In genomic region chr9:106478312-106479099, GRCh38 we compare ENCODE assay signal across 16 cellular contexts.
"Had no signal": no experiment of that assay in that cellular context is flagged by ENCODE, and none has a peak within 500 bp of the region (broad histone marks: within the 10 kb centered on the region; RNA-seq: fewer than 3 reads in every experiment).

No MANE protein-coding gene starts in this region.

- H3K4me3 Mint-ChIP-seq: activated naive CD8-positive, alpha-beta T cell treated with anti-CD3 and anti-CD28 coated beads for 36 hours; brain; immature natural killer cell; natural killer cell treated with Interleukin-12 subunit alpha and Interleukin-12 subunit beta and Interleukin-15 and Interleukin-18, amount 100 ng/mL, for 72 hours had no signal

- H3K27ac ChIP-seq: prostate gland, stomach, thoracic aorta had no signal

- H3K4me1 ChIP-seq: prostate gland had no signal

- H3K27me3 Mint-ChIP-seq: activated naive CD8-positive, alpha-beta T cell treated with anti-CD3 and anti-CD28 coated beads for 36 hours; brain; natural killer cell treated with Interleukin-12 subunit alpha and Interleukin-12 subunit beta and Interleukin-15 and Interleukin-18, amount 100 ng/mL, for 72 hours had no signal

- H3K4me3 ChIP-seq: prostate gland, spleen, stomach, thoracic aorta had no signal

- H3K36me3 ChIP-seq: prostate gland, spleen, stomach, thoracic aorta had no signal

- H3K27ac Mint-ChIP-seq: activated naive CD8-positive, alpha-beta T cell treated with anti-CD3 and anti-CD28 coated beads for 36 hours; brain; natural killer cell treated with Interleukin-12 subunit alpha and Interleukin-12 subunit beta and Interleukin-15 and Interleukin-18, amount 100 ng/mL, for 72 hours had no signal

- DNase-seq: activated CD4-positive, alpha-beta T cell treated with anti-CD3 and anti-CD28 coated beads, Interleukin-2, amount 50 U/mL, for 1 hour; activated CD8-positive, alpha-beta memory T cell treated with anti-CD3 and anti-CD28 coated beads for 24 hours; activated naive CD8-positive, alpha-beta T cell treated with anti-CD3 and anti-CD28 coated beads for 36 hours; amygdala; cerebellar nuclear complex; effector CD8-positive, alpha-beta T cell; foreskin fibroblast; immature natural killer cell; spleen; stomach; SW 1271 had no signal

- H3K4me1 Mint-ChIP-seq: activated naive CD8-positive, alpha-beta T cell treated with anti-CD3 and anti-CD28 coated beads for 36 hours; immature natural killer cell had no signal

- ATAC-seq: natural killer cell treated with Interleukin-12 subunit alpha and Interleukin-12 subunit beta and Interleukin-15 and Interleukin-18, amount 100 ng/mL, for 72 hours; sciatic nerve had no signal

- H3K9me3 ChIP-seq: prostate gland, thoracic aorta had no signal

- H3K27me3 ChIP-seq: spleen, stomach had no signal

- H3K36me3 Mint-ChIP-seq: activated naive CD8-positive, alpha-beta T cell treated with anti-CD3 and anti-CD28 coated beads for 36 hours; brain had no signal
